In the genomic region with DNA sequence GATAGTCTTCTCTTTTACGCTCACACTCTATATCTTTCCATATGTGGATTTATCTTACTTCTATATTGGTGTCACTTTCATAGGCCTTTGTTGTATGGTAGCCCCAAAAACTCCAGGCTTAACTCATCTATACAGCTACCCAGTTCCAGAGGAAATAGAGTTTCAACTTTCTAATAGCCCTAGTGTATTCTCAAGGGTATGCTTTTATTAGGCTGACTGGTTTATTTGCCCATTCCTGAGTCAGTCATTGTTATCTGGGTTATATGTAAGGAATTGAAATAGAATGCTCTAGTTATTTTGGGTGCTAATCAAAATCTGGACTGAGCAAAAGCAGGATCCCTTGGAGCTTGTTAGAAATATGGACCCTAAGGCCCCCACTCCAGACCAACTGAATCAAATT, we compare ENCODE assay signal across 32 cellular contexts.
"Had no signal": no experiment of that assay in that cellular context is flagged by ENCODE, and none has a peak within 500 bp of the region (broad histone marks: within the 10 kb centered on the region; RNA-seq: fewer than 3 reads in every experiment).

No MANE protein-coding gene starts in this region.

- H3K4me3 ChIP-seq: adrenal gland, ascending aorta, body of pancreas, breast epithelium, cardiac muscle cell had no signal

- H3K9me3 ChIP-seq: adrenal gland, ascending aorta had no signal

- H3K27ac ChIP-seq: adrenal gland, ascending aorta, body of pancreas, brain microvascular endothelial cell, breast epithelium, cardiac muscle cell had no signal

- DNase-seq: activated effector memory CD4-positive, alpha-beta T cell treated with anti-CD3 and anti-CD28 coated beads, Interleukin-2, amount 50 U/mL, for 16 hours; activated effector memory CD4-positive, alpha-beta T cell treated with Interleukin-2 at 50 U/mL for 16 hours; activated gamma-delta T cell; activated gamma-delta T cell treated with Interleukin-2 at 50 U/mL for 16 hours; activated naive CD4-positive, alpha-beta T cell; activated naive CD4-positive, alpha-beta T cell treated with anti-CD3 and anti-CD28 coated beads for 36 hours; activated naive CD4-positive, alpha-beta T cell treated with anti-CD3 and anti-CD28 coated beads, Interleukin-2, amount 10 ng/mL, durations not matched to agents 7 days and 5 days; activated naive CD4-positive, alpha-beta T cell treated with anti-CD3 and anti-CD28 coated beads, Interleukin-2, amount 50 U/mL, for 16 hours; activated naive CD4-positive, alpha-beta T cell treated with Interleukin-2 at 50 U/mL for 16 hours; activated naive CD8-positive, alpha-beta T cell treated with anti-CD3 and anti-CD28 coated beads for 36 hours; activated naive CD8-positive, alpha-beta T cell treated with anti-CD3 and anti-CD28 coated beads, Interleukin-2, amount 10 ng/mL, durations not matched to agents 7 days and 5 days; activated naive CD8-positive, alpha-beta T cell treated with anti-CD3 and anti-CD28 coated beads, Interleukin-2, amount 50 U/mL, for 24 hours; activated T-cell treated with anti-CD3 and anti-CD28 coated beads, Interleukin-2, amount 50 U/mL, for 1 hour; activated T-cell treated with anti-CD3 and anti-CD28 coated beads, Interleukin-2, amount 50 U/mL, for 24 hours; activated T-cell treated with anti-CD3 and anti-CD28 coated beads, Interleukin-2, amount 50 U/mL, for 4 hours; activated T-cell treated with anti-CD3 and anti-CD28 coated beads, Interleukin-2, amount 50 U/mL, for 48 hours; activated T-cell treated with anti-CD3 and anti-CD28 coated beads, Interleukin-2, amount 50 U/mL, for 72 hours; adrenal gland; amniotic stem cell; amygdala; anterior cingulate cortex; aorta; brain microvascular endothelial cell; caudate nucleus; central memory CD4-positive, alpha-beta T cell; cerebellar nuclear complex had no signal

- H3K4me1 ChIP-seq: adrenal gland, ascending aorta, body of pancreas, breast epithelium had no signal

- H3K36me3 ChIP-seq: adrenal gland, ascending aorta, brain microvascular endothelial cell, breast epithelium, cardiac muscle cell had no signal

- H3K27me3 ChIP-seq: adrenal gland, ascending aorta, body of pancreas, brain microvascular endothelial cell, breast epithelium, cardiac muscle cell had no signal

- ATAC-seq: activated naive CD4-positive, alpha-beta T cell treated with anti-CD3 and anti-CD28 coated beads, Interleukin-2, amount 50 U/mL, for 72 hours; activated naive CD8-positive, alpha-beta T cell treated with anti-CD3 and anti-CD28 coated beads, Interleukin-2, amount 50 U/mL, for 24 hours; activated T-cell treated with anti-CD3 and anti-CD28 coated beads, Interleukin-2, amount 50 U/mL, for 4 hours; activated T-cell treated with anti-CD3 and anti-CD28 coated beads, Interleukin-2, amount 50 U/mL, for 72 hours; activated T-helper 17 cell treated with anti-CD3 and anti-CD28 coated beads, Interleukin-2, amount 50 U/mL, for 72 hours; body of pancreas had no signal
